ENCODE assay signal across 1 cellular context in the genomic region with DNA sequence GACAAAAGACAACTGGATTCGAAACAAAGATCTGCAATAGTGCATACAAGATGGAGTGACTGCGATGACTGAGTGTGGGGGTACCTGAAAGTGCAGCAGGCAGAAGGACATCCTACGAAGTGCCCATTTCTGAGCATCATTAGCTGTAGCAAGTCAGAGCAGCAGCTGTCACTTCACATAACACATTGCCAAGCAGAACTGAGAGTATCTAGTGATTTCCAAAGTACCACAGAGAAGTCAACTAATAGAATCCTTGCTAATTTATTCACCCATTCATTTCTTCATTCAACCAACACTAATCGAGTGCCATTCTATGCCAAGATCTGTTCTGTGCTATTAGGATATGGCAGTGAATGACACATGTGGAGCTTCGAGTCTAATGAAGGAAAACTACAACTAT.
A peak's percentile ranks its signal among the peaks of the same experiment; 100 is the strongest.
TF ChIP-seq lines count a peak whose summit lies in the region.

No MANE protein-coding gene starts in this region.

TF ChIP-seq in GM12878, 131 proteins besides CTCF, POLR2A, EP300 and RAD21:
- TF ChIP-seq, protein P1, sequence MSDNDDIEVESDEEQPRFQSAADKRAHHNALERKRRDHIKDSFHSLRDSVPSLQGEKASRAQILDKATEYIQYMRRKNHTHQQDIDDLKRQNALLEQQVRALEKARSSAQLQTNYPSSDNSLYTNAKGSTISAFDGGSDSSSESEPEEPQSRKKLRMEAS (IDR thresholded peaks at IDR 0.05; ENCODE audit: low read depth, low read length): no peak
- no peak for TF ChIP-seq SMARCA5 (IDR thresholded peaks at IDR 0.05)
- no peak for TF ChIP-seq SUZ12 (IDR thresholded peaks at IDR 0.05; ENCODE audit: unreplicated experiment)
- TF ChIP-seq ZNF24 (IDR thresholded peaks at IDR 0.05): peak; percentile 91
- TF ChIP-seq SREBF2 (IDR thresholded peaks at IDR 0.05; ENCODE audit: low read length): no peak
- TF ChIP-seq, protein P2, sequence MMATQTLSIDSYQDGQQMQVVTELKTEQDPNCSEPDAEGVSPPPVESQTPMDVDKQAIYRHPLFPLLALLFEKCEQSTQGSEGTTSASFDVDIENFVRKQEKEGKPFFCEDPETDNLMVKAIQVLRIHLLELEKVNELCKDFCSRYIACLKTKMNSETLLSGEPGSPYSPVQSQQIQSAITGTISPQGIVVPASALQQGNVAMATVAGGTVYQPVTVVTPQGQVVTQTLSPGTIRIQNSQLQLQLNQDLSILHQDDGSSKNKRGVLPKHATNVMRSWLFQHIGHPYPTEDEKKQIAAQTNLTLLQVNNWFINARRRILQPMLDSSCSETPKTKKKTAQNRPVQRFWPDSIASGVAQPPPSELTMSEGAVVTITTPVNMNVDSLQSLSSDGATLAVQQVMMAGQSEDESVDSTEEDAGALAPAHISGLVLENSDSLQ (IDR thresholded peaks at IDR 0.05): 0 out of 2 replicates have a peak, but pooled peaks have one; percentile 6
- TF ChIP-seq, protein P3, sequence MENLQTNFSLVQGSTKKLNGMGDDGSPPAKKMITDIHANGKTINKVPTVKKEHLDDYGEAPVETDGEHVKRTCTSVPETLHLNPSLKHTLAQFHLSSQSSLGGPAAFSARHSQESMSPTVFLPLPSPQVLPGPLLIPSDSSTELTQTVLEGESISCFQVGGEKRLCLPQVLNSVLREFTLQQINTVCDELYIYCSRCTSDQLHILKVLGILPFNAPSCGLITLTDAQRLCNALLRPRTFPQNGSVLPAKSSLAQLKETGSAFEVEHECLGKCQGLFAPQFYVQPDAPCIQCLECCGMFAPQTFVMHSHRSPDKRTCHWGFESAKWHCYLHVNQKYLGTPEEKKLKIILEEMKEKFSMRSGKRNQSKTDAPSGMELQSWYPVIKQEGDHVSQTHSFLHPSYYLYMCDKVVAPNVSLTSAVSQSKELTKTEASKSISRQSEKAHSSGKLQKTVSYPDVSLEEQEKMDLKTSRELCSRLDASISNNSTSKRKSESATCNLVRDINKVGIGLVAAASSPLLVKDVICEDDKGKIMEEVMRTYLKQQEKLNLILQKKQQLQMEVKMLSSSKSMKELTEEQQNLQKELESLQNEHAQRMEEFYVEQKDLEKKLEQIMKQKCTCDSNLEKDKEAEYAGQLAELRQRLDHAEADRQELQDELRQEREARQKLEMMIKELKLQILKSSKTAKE (IDR thresholded peaks at IDR 0.05; ENCODE audit: low read depth, poor library complexity, severe bottlenecking): no peak
- TF ChIP-seq CREB1 (IDR thresholded peaks at IDR 0.05; ENCODE audit: low read depth): no peak
- no peak for TF ChIP-seq RFX5 (IDR thresholded peaks at IDR 0.05; ENCODE audit: low read depth, low read length)
- no peak for TF ChIP-seq ESRRA (IDR thresholded peaks at IDR 0.05; ENCODE audit: low read length)
- peak; percentile 29; the same call in 1 of the 2 replicates for TF ChIP-seq SPI1 (IDR thresholded peaks at IDR 0.05; ENCODE audit: borderline replicate concordance, insufficient read depth, low read depth, low read length)
- no peak for TF ChIP-seq SIN3A (IDR thresholded peaks at IDR 0.05; ENCODE audit: low read depth, low read length)
- TF ChIP-seq CEBPB (IDR thresholded peaks at IDR 0.05; ENCODE audit: borderline replicate concordance in 1 of 2, low read depth in 2 of 2, low read length in 2 of 2): no peak
